Comparison of ENCODE assay signal across 22 cellular contexts in genomic region chr15:38088971-38089370, GRCh38.
"Had no signal": no experiment of that assay in that cellular context is flagged by ENCODE, and none has a peak within 500 bp of the region (broad histone marks: within the 10 kb centered on the region; RNA-seq: fewer than 3 reads in every experiment).

No MANE protein-coding gene starts in this region.

- H3K4me1 ChIP-seq: pancreas, uterus had no signal

- H3K4me3 ChIP-seq: esophagus muscularis mucosa, pancreas, stomach, thoracic aorta, uterus had no signal

- H3K27ac ChIP-seq: epithelial cell of prostate, pancreas, stomach, thoracic aorta, uterus had no signal

- ATAC-seq: effector memory CD8-positive, alpha-beta T cell; left cardiac atrium; pancreas; right cardiac atrium had no signal

- H3K27me3 Mint-ChIP-seq: effector memory CD8-positive, alpha-beta T cell; type B pancreatic cell had no signal

- H3K36me3 Mint-ChIP-seq: naive B cell, type B pancreatic cell had no signal

- H3K4me3 Mint-ChIP-seq: effector memory CD8-positive, alpha-beta T cell; naive B cell; nephron; type B pancreatic cell had no signal

- H3K36me3 ChIP-seq: esophagus muscularis mucosa, pancreas, stomach, thoracic aorta, uterus had no signal

- H3K9me3 Mint-ChIP-seq: effector memory CD8-positive, alpha-beta T cell; nephron; type B pancreatic cell had no signal

- H3K27me3 ChIP-seq: esophagus muscularis mucosa, pancreas, stomach, uterus had no signal

- H3K27ac Mint-ChIP-seq: effector memory CD8-positive, alpha-beta T cell; naive B cell; nephron; progenitor cell of endocrine pancreas; type B pancreatic cell had no signal

- DNase-seq: cortex of kidney; effector memory CD8-positive, alpha-beta T cell; foreskin fibroblast; kidney; left cardiac atrium; mesenchymal stem cell; naive B cell; occipital lobe; pancreas; right cardiac atrium; small intestine; stimulated activated CD4-positive, alpha-beta T cell treated with anti-CD3 and anti-CD28 coated beads, Interleukin-12 subunit alpha, Interleukin-12 subunit beta, amount 100 ng/mL, for 4 hours; stimulated activated naive CD4-positive, alpha-beta T cell; stomach; substantia nigra; uterus had no signal

- H3K9me3 ChIP-seq: esophagus muscularis mucosa, pancreas, stomach, thoracic aorta, uterus had no signal
